In genomic region chr10:74176380-74177139, GRCh38 we compare ENCODE assay signal across 8 cellular contexts. TPM values are rescaled to one million over a fixed set of nuclear protein-coding genes. Genes with fewer than 3 reads are reported as not detected.
DNase-seq lines count a peak whose midpoint lies in the region; ATAC-seq, FAIRE-seq and TF ChIP-seq lines count a peak whose summit lies in the region.

No MANE protein-coding gene starts in this region.

- TF ChIP-seq CTCF in WI38 (IDR thresholded peaks at IDR 0.05; ENCODE audit: low read depth, low read length) (no peak), bronchial epithelial cell (IDR thresholded peaks at IDR 0.05; ENCODE audit: insufficient read depth, low read length, severe bottlenecking) (no peak), smooth muscle cell (IDR thresholded peaks at IDR 0.05; ENCODE audit: borderline replicate concordance, insufficient read depth, poor library complexity, severe bottlenecking) (no peak)

- H3K36me3 ChIP-seq in bronchial epithelial cell (ENCODE audit: control insufficient read depth, insufficient read depth, low read length) (no peaks in the 10 kb centered on the region), smooth muscle cell (ENCODE audit: low read depth) (no peaks in the 10 kb centered on the region)

- H2AFZ ChIP-seq in smooth muscle cell (ENCODE audit: low read depth) = peak overlapping the region; percentile 94

- peak overlapping the region; percentile 91 for H3K9ac ChIP-seq in smooth muscle cell (ENCODE audit: low read depth)

- H3K4me1 ChIP-seq in smooth muscle cell (ENCODE audit: low read depth) = peaks cover 7% of the 10 kb centered on the region

- peak overlapping the region; percentile 87 for H3K27ac ChIP-seq in smooth muscle cell (ENCODE audit: low read depth)

- no peaks in the 10 kb centered on the region for H3K9me3 ChIP-seq in smooth muscle cell (replicated peaks; ENCODE audit: low read depth)

- peaks cover under 1% of the 10 kb centered on the region for H4K20me1 ChIP-seq in smooth muscle cell (ENCODE audit: low read depth)

- no peak for FAIRE-seq in bronchial epithelial cell (lab: Jason Lieb, UNC)

- H3K79me2 ChIP-seq in smooth muscle cell (ENCODE audit: low read depth) = peaks cover 13% of the 10 kb centered on the region

- WGBS in smooth muscle cell (ENCODE audit: low lambda C conversion rate) = 1% methylated on average over 71 of the region's 72 CpGs

- DNase-seq in AG08395 (ENCODE audit: low spot score) (peak; percentile 97), NCI-H2227 (lab: John Stamatoyannopoulos, UW; ENCODE audit: unreplicated experiment) (peak; percentile 95), bronchial epithelial cell (ENCODE audit: low read depth) (peak; percentile 91), iPS-NIHi7 (ENCODE audit: extremely low spot score) (peak; percentile 93), smooth muscle cell (lab: John Stamatoyannopoulos, UW; ENCODE audit: unreplicated experiment) (peak; percentile 72)

- H3K4me3 ChIP-seq in WI38 (ENCODE audit: low read depth, low read length) (peak overlapping the region; percentile 91), bronchial epithelial cell (ENCODE audit: low read depth, low read length) (peak overlapping the region; percentile 88), smooth muscle cell (peak overlapping the region; percentile 71)

- no peaks in the 10 kb centered on the region for H3F3A ChIP-seq in smooth muscle cell (ENCODE audit: low read depth)

- ATAC-seq in GM18909 (IDR thresholded peaks at IDR 0.05; ENCODE audit: poor library complexity, unreplicated experiment) = peak; percentile 92
- ATAC-seq in HG03159 (IDR thresholded peaks at IDR 0.05; ENCODE audit: unreplicated experiment) = peak; percentile 86

- peak overlapping the region; percentile 91 for H3K4me2 ChIP-seq in smooth muscle cell

- H3K27me3 ChIP-seq in bronchial epithelial cell (ENCODE audit: control insufficient read depth, insufficient read depth, low read length) (no peaks in the 10 kb centered on the region), smooth muscle cell (ENCODE audit: low read depth) (no peaks in the 10 kb centered on the region)

RNA-seq across cellular contexts. Expression of gene ADK, which starts 25.5 kb away (rescaled TPM):
- total RNA-seq in bronchial epithelial cell = 41.5 and 53.7 TPM in 2 replicates
- 20.7 and 25.1 TPM in 2 replicates for total RNA-seq in smooth muscle cell
- polyA plus RNA-seq in smooth muscle cell = 19.4 and 28.2 TPM in 2 replicates

RNA-seq across cellular contexts. Expression of gene AP3M1, which starts 25.9 kb away (rescaled TPM):
- total RNA-seq in bronchial epithelial cell (16.3 and 22.7 TPM in 2 replicates), smooth muscle cell (28.5 and 29.3 TPM in 2 replicates)
- 18.3 and 29.1 TPM in 2 replicates for polyA plus RNA-seq in smooth muscle cell

Comparison
In these comparisons a context has a peak if more than half of its experiments do, and no peak if none do; other contexts are left out.
1. Peak in every context shown above with its lines: DNase-seq, ATAC-seq, H3K4me3 ChIP-seq and H3K27ac ChIP-seq.